Comparison of ENCODE assay signal across 11 cellular contexts in genomic region chr22:27318516-27318915, GRCh38.
DNase-seq lines count a peak whose midpoint lies in the region; ATAC-seq and TF ChIP-seq lines count a peak whose summit lies in the region.
"Had no signal": no experiment of that assay in that cellular context is flagged by ENCODE, and none has a peak within 500 bp of the region (broad histone marks: within the 10 kb centered on the region; RNA-seq: fewer than 3 reads in every experiment).

No MANE protein-coding gene starts in this region.

- WGBS in tibial nerve, 2 donors: 27 to 30% methylated on average over 3 of the region's 3 CpGs

- in situ Hi-C loops in ACHN (cut with HindIII; ENCODE audit: low pct_ligation_motif_present, low pct_unique_long_range_greater_than_20kb, low sequenced_read_pairs): no loop called here

- intact Hi-C loops in left ventricle myocardium superior (cut with micrococcal nuclease): no loop called here

- TF ChIP-seq CTCF in brain (conservative IDR thresholded peaks at IDR 0.05) (no peak), tibial nerve (IDR thresholded peaks at IDR 0.05) (no peak)

- TF ChIP-seq EP300 in tibial nerve (IDR thresholded peaks at IDR 0.05): no peak

- no peaks in the 10 kb centered on the region for H3K36me3 Mint-ChIP-seq in brain

- H3K27me3 ChIP-seq in Karpas-422 (ENCODE audit: low read length) (no peaks in the 10 kb centered on the region), subcutaneous abdominal adipose tissue (ENCODE audit: control insufficient read depth in 5 of 5, insufficient read depth in 4 of 5, low read length in 5 of 5) (no peaks in the 10 kb centered on the region), tibial nerve (peaks cover 0 to 13% of the 10 kb centered on the region in 2 donors)

- peaks cover 6 to 23% (median 10%) of the 10 kb centered on the region in 5 experiments for H3K9me3 Mint-ChIP-seq in brain

- H4K20me1 ChIP-seq in Karpas-422 (ENCODE audit: insufficient read depth, low read depth, low read length): no peaks in the 10 kb centered on the region

- peak; percentile 93 for DNase-seq in Karpas-422
- peak; percentile 57 for DNase-seq in left ventricle myocardium superior
- no peak for DNase-seq in left lobe of liver (ENCODE audit: low spot score)
- no peak for DNase-seq in ACHN
- DNase-seq in tibial nerve (ENCODE audit: low spot score in 2 of 2): no peak
- DNase-seq: NCI-H345, T-helper 1 cell had no signal

- peaks cover 7% of the 10 kb centered on the region for H3K27me3 Mint-ChIP-seq in brain

- H3K9me3 ChIP-seq in Karpas-422 (ENCODE audit: low read length) (no peaks in the 10 kb centered on the region), subcutaneous abdominal adipose tissue (ENCODE audit: control insufficient read depth in 5 of 5, low read length in 5 of 5) (peaks cover 0 to 5% (median 4%) of the 10 kb centered on the region in 5 donors), tibial nerve (peaks cover 0 to 9% (median 0%) of the 10 kb centered on the region in 4 donors)
- H3K9me3 ChIP-seq: breast epithelium, neutrophil had no signal

- H3K36me3 ChIP-seq in Karpas-422 (ENCODE audit: insufficient read depth, low read length) (no peaks in the 10 kb centered on the region), subcutaneous abdominal adipose tissue (ENCODE audit: control insufficient read depth in 5 of 5, insufficient read depth in 5 of 5, low read length in 5 of 5) (no peaks in the 10 kb centered on the region), tibial nerve (no peaks in the 10 kb centered on the region)
- H3K36me3 ChIP-seq: breast epithelium, neutrophil had no signal

- H3K9me2 ChIP-seq in Karpas-422 (replicated peaks; ENCODE audit: insufficient read depth, low read length): no peaks in the 10 kb centered on the region

- H2AFZ ChIP-seq in Karpas-422 (ENCODE audit: low read length): no peak overlapping the region

- no peaks in the 10 kb centered on the region for H3K79me2 ChIP-seq in Karpas-422 (ENCODE audit: low read length)

- no peak for TF ChIP-seq POLR2A in tibial nerve (IDR thresholded peaks at IDR 0.05)

- H3K4me1 Mint-ChIP-seq in brain: peaks cover 55% of the 10 kb centered on the region

- ATAC-seq in left ventricle myocardium superior: peak; percentile 85
- ATAC-seq in left lobe of liver: no peak

- H3K4me1 ChIP-seq in Karpas-422 (ENCODE audit: low read length): peaks cover 64% of the 10 kb centered on the region
- peaks cover 4 to 48% (median 40%) of the 10 kb centered on the region in 5 donors for H3K4me1 ChIP-seq in subcutaneous abdominal adipose tissue (ENCODE audit: control insufficient read depth in 5 of 5, insufficient read depth in 5 of 5, low read length in 5 of 5)
- peaks cover 0 to 11% (median 1%) of the 10 kb centered on the region in 4 donors for H3K4me1 ChIP-seq in tibial nerve
- H3K4me1 ChIP-seq: breast epithelium had no signal

- H3K27ac ChIP-seq in Karpas-422 (ENCODE audit: low read length) (peak overlapping the region; percentile 79), subcutaneous abdominal adipose tissue (ENCODE audit: low read depth, low read length) (peak overlapping the region; percentile 17), tibial nerve (no peak overlapping the region)
- H3K27ac ChIP-seq: breast epithelium, neutrophil had no signal

- H3K9ac ChIP-seq in Karpas-422 (ENCODE audit: low read length) (peak overlapping the region; percentile 50), subcutaneous abdominal adipose tissue (ENCODE audit: low read length in 5 of 5) (no peak overlapping the region)

- H3K27ac Mint-ChIP-seq in brain: peak overlapping the region; percentile 72 to 98 (median 88)

- peak overlapping the region; percentile 1 to 40 (median 34) for H3K4me3 Mint-ChIP-seq in brain

- H3K4me3 ChIP-seq in Karpas-422 (ENCODE audit: low read length): peak overlapping the region; percentile 39
- no peak overlapping the region for H3K4me3 ChIP-seq in subcutaneous abdominal adipose tissue (ENCODE audit: low read depth in 1 of 5, low read length in 5 of 5)
- no peak overlapping the region for H3K4me3 ChIP-seq in tibial nerve
- H3K4me3 ChIP-seq: breast epithelium had no signal

- H3K4me2 ChIP-seq in Karpas-422 (ENCODE audit: low read depth, low read length, poor library complexity, severe bottlenecking): peak overlapping the region; percentile 69

Comparison
In these comparisons a context has a peak if more than half of its experiments do, and no peak if none do; other contexts are left out.
1. DNase-seq: peak in Karpas-422 (single experiment) and left ventricle myocardium superior (single experiment); none in left lobe of liver (single experiment), ACHN (single experiment) and tibial nerve (0 of 2).
2. H3K27ac ChIP-seq: peak in Karpas-422 (single experiment) and subcutaneous abdominal adipose tissue (single experiment); none in tibial nerve (0 of 4).